In genomic region chr15:26115229-26115943, GRCh38 we compare ENCODE assay signal across 18 cellular contexts.
DNase-seq lines count a peak whose midpoint lies in the region; ATAC-seq, FAIRE-seq and TF ChIP-seq lines count a peak whose summit lies in the region.
"Had no signal": no experiment of that assay in that cellular context is flagged by ENCODE, and none has a peak within 500 bp of the region (broad histone marks: within the 10 kb centered on the region; RNA-seq: fewer than 3 reads in every experiment).

No MANE protein-coding gene starts in this region.

- H3K9ac ChIP-seq in kidney (ENCODE audit: low read length in 2 of 2), result no peak overlapping the region
- H3K9ac ChIP-seq: BLaER1 had no signal

- intact Hi-C loops in kidney (cut with DNase I) (no loop called here), sciatic nerve (cut with DNase I) (no loop called here)

- peak; percentile 67 for ATAC-seq in sciatic nerve
- ATAC-seq in GM21619 (IDR thresholded peaks at IDR 0.05; ENCODE audit: unreplicated experiment), result no peak
- ATAC-seq: Panc1 had no signal

- TF ChIP-seq CTCF in VCaP (conservative IDR thresholded peaks at IDR 0.05) (no peak), kidney (IDR thresholded peaks at IDR 0.05; ENCODE audit: borderline replicate concordance, extremely low read depth, insufficient read depth) (no peak)

- H3K4me3 ChIP-seq in kidney (ENCODE audit: low read length in 2 of 2), result no peak overlapping the region
- H3K4me3 ChIP-seq: BLaER1 had no signal

- no peaks in the 10 kb centered on the region for H3K4me1 ChIP-seq in kidney (ENCODE audit: control insufficient read depth in 1 of 2, insufficient read depth in 1 of 2, low read depth in 1 of 2, low read length in 2 of 2)

- no peaks in the 10 kb centered on the region for H3K9me3 ChIP-seq in kidney (ENCODE audit: control insufficient read depth in 1 of 2, low read length in 2 of 2)

- DNase-seq in kidney (no peak), sciatic nerve (ENCODE audit: low spot score) (no peak), H4 (ENCODE audit: low spot score) (no peak), NCI-H2227 treated with DMSO at 0.1 percent for 48 hours (lab: John Stamatoyannopoulos, UW) (no peak), NCI-H187 treated with DMSO at 0.1 percent for 48 hours (lab: John Stamatoyannopoulos, UW) (no peak)
- DNase-seq: CD8-positive, alpha-beta memory T cell; DND-41; GF-D8; NCI-H1417; NCI-H2029 treated with DMSO at 0.1 percent for 48 hours; NCI-H524; SW 1271 had no signal

- peak; percentile 83 for FAIRE-seq in G401.6 (lab: Jason Lieb, UNC)
- FAIRE-seq in kidney (lab: Jason Lieb, UNC), result peak; percentile 42

- H3K27ac ChIP-seq in VCaP, result peak overlapping the region; percentile 21; the same call in 1 of the 2 replicates
- H3K27ac ChIP-seq in kidney (ENCODE audit: low read depth in 2 of 2, low read length in 2 of 2), result no peak overlapping the region
- H3K27ac ChIP-seq: BLaER1, HL-60 had no signal

- no peaks in the 10 kb centered on the region for H3K36me3 ChIP-seq in kidney (ENCODE audit: control insufficient read depth in 1 of 2, insufficient read depth in 2 of 2, low read length in 2 of 2)
- H3K36me3 ChIP-seq: BLaER1 had no signal
